ENCODE assay signal across 8 cellular contexts in the genomic region with DNA sequence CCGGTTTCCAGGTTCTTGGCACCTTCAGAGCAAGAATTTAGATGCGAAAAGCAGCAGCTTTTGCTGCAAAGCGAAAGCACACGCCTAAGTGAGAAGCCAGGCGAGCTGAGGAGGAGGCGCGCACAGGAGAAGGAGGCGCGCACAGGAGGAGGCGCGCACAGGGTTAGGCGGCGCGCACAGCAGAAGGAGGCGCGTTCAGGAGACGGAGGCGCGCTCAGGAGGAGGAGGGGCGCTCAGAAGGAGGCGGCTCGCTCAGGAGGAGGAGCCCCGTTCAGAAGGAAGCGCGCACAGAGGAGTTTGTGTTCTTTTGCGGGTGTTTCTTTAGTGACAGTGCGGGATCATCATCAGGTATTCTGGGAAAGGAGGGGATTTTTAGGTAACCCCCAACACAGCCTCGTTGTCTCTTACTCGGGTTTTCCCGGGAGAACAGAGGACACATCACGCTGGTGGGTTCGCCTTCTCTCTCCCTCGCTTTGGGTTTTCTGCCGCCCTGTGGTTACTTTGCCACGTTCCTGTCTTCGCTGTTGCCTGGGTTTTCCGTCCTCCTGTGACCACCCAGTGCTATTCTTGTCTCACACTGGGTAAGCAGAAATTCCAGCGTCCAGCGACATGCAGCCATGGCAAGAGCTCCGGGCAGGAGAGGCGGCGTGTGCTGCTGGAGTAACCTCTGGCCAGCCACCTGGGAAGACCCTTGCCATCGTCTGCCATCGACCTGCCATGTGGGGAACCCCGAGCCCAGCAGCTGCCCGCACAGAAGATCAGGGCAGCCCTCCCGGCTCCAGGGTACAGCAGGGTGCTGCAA. TPM values are rescaled to one million over a fixed set of nuclear protein-coding genes. Genes with fewer than 3 reads are reported as not detected.
DNase-seq lines count a peak whose midpoint lies in the region; ATAC-seq and TF ChIP-seq lines count a peak whose summit lies in the region.

No MANE protein-coding gene starts in this region.

- POLR2A ChIA-PET in activated naive CD8-positive, alpha-beta T cell treated with anti-CD3 and anti-CD28 coated beads, Interleukin-2, amount 10 ng/mL, durations not matched to agents 7 days and 5 days (lab: Charles Lee) = interaction anchor here (0.6 to 1.4 kb wide), 4 partner anchors 48 to 612 kb away, joined by 3 to 7 read pairs (median 4); no protein-coding TSS in a partner anchor

- peak; percentile 41 for TF ChIP-seq CTCF in cardiac muscle cell (IDR thresholded peaks at IDR 0.05; ENCODE audit: low read depth, low read length)
- peak in 2 of 3 experiments; percentile 11 to 17 for TF ChIP-seq CTCF in vagina (IDR thresholded peaks at IDR 0.05)

- H3K27me3 Mint-ChIP-seq in activated naive CD8-positive, alpha-beta T cell treated with anti-CD3 and anti-CD28 coated beads, Interleukin-2, amount 10 ng/mL, durations not matched to agents 7 days and 5 days = no peaks in the 10 kb centered on the region

- DNase-seq in RPMI8226 (peak; percentile 51), cardiac muscle cell (ENCODE audit: low read depth in 1 of 2, low spot score in 1 of 2) (peak; percentile 74 to 83), retina (peak; percentile 90), vagina (ENCODE audit: extremely low spot score in 2 of 2) (no peak), cortex of kidney (lab: John Stamatoyannopoulos, UW) (no peak)
- DNase-seq in activated naive CD8-positive, alpha-beta T cell treated with anti-CD3 and anti-CD28 coated beads, Interleukin-2, amount 10 ng/mL, durations not matched to agents 7 days and 5 days = peak; percentile 78

- H3K36me3 ChIP-seq in cardiac muscle cell = peaks cover 3% of the 10 kb centered on the region
- H3K36me3 ChIP-seq in vagina = peaks cover 0 to 7% of the 10 kb centered on the region in 2 donors

- intact Hi-C loops in vagina (cut with DNase I) = no loop called here

- H3K4me3 ChIP-seq in cardiac muscle cell (peak overlapping the region; percentile 33), vagina (peak overlapping the region; percentile 33 to 51)

- peaks cover 2% of the 10 kb centered on the region for H3K36me3 Mint-ChIP-seq in activated naive CD8-positive, alpha-beta T cell treated with anti-CD3 and anti-CD28 coated beads, Interleukin-2, amount 10 ng/mL, durations not matched to agents 7 days and 5 days

- H3K4me1 Mint-ChIP-seq in activated naive CD8-positive, alpha-beta T cell treated with anti-CD3 and anti-CD28 coated beads, Interleukin-2, amount 10 ng/mL, durations not matched to agents 7 days and 5 days = peaks cover 7% of the 10 kb centered on the region

- H3K9me3 ChIP-seq in cardiac muscle cell (ENCODE audit: low read depth) = no peaks in the 10 kb centered on the region
- no peaks in the 10 kb centered on the region for H3K9me3 ChIP-seq in vagina

- H3K27me3 ChIP-seq in cardiac muscle cell = no peaks in the 10 kb centered on the region
- no peaks in the 10 kb centered on the region for H3K27me3 ChIP-seq in vagina

- TF ChIP-seq POLR2A in vagina (IDR thresholded peaks at IDR 0.05) = peak in 1 of 2 donors; percentile 9

- H3K9me3 Mint-ChIP-seq in activated naive CD8-positive, alpha-beta T cell treated with anti-CD3 and anti-CD28 coated beads, Interleukin-2, amount 10 ng/mL, durations not matched to agents 7 days and 5 days = no peaks in the 10 kb centered on the region

- peak; percentile 97 for ATAC-seq in GM18502 (IDR thresholded peaks at IDR 0.05; ENCODE audit: poor library complexity, unreplicated experiment)
- peak; percentile 95 for ATAC-seq in HG03025 (IDR thresholded peaks at IDR 0.05; ENCODE audit: low FRiP score, unreplicated experiment)
- ATAC-seq in activated naive CD8-positive, alpha-beta T cell treated with anti-CD3 and anti-CD28 coated beads, Interleukin-2, amount 10 ng/mL, durations not matched to agents 7 days and 5 days (ENCODE audit: low read depth) = peak; percentile 92

- peak overlapping the region; percentile 93 for H3K4me3 Mint-ChIP-seq in activated naive CD8-positive, alpha-beta T cell treated with anti-CD3 and anti-CD28 coated beads, Interleukin-2, amount 10 ng/mL, durations not matched to agents 7 days and 5 days

- H3K27ac ChIP-seq in cardiac muscle cell (peak overlapping the region; percentile 90), vagina (peak overlapping the region; percentile 80)

- peak overlapping the region; percentile 88 for H3K27ac Mint-ChIP-seq in activated naive CD8-positive, alpha-beta T cell treated with anti-CD3 and anti-CD28 coated beads, Interleukin-2, amount 10 ng/mL, durations not matched to agents 7 days and 5 days

- H3K4me1 ChIP-seq in cardiac muscle cell (ENCODE audit: low read depth) = no peaks in the 10 kb centered on the region
- no peaks in the 10 kb centered on the region for H3K4me1 ChIP-seq in vagina

RNA-seq across cellular contexts. Expression of gene WDR27, which starts 47.0 kb away (rescaled TPM):
- total RNA-seq in activated naive CD8-positive, alpha-beta T cell treated with anti-CD3 and anti-CD28 coated beads, Interleukin-2, amount 10 ng/mL, durations not matched to agents 7 days and 5 days = 10 to 100 TPM; 37.6 to 39.6 TPM
- 40.2 and 83.0 TPM in 2 replicates for total RNA-seq in cardiac muscle cell
- 54.4 and 66.8 TPM in 2 replicates for polyA plus RNA-seq in cardiac muscle cell
- total RNA-seq in vagina = 41.5 TPM

RNA-seq across cellular contexts. Expression of gene C6orf120, which starts 47.1 kb away (rescaled TPM):
- 10 to 100 TPM; 22.2 to 22.5 TPM for total RNA-seq in activated naive CD8-positive, alpha-beta T cell treated with anti-CD3 and anti-CD28 coated beads, Interleukin-2, amount 10 ng/mL, durations not matched to agents 7 days and 5 days
- total RNA-seq in cardiac muscle cell (53.0 and 58.4 TPM in 2 replicates), vagina (21.4 TPM)
- polyA plus RNA-seq in cardiac muscle cell = 27.5 and 46.6 TPM in 2 replicates

Comparison
In these comparisons a context has a peak if more than half of its experiments do, and no peak if none do; other contexts are left out.
1. DNase-seq: peak in RPMI8226 (single experiment), activated naive CD8-positive, alpha-beta T cell treated with anti-CD3 and anti-CD28 coated beads, Interleukin-2, amount 10 ng/mL, durations not matched to agents 7 days and 5 days (single experiment), cardiac muscle cell (2 of 2) and retina (single experiment); none in vagina (0 of 2) and cortex of kidney (single experiment).
2. Peak in every context shown above with its lines, with median percentiles within 50 percentile points of each other: ATAC-seq.